ENCODE assay signal across 21 cellular contexts in genomic region chr21:17406202-17406601, GRCh38.
DNase-seq lines count a peak whose midpoint lies in the region; ATAC-seq, FAIRE-seq and TF ChIP-seq lines count a peak whose summit lies in the region.
"Had no signal": no experiment of that assay in that cellular context is flagged by ENCODE, and none has a peak within 500 bp of the region (broad histone marks: within the 10 kb centered on the region; RNA-seq: fewer than 3 reads in every experiment).

No MANE protein-coding gene starts in this region.

- H3K36me3 Mint-ChIP-seq in astrocyte (ENCODE audit: low read depth, unreplicated experiment) (no peaks in the 10 kb centered on the region), immature natural killer cell (no peaks in the 10 kb centered on the region)
- H3K36me3 Mint-ChIP-seq: CD14-positive monocyte had no signal

- H3K79me2 ChIP-seq in astrocyte (ENCODE audit: insufficient read depth, low read length) = no peaks in the 10 kb centered on the region

- H3K27me3 ChIP-seq in astrocyte (ENCODE audit: insufficient read depth, low read length) (no peaks in the 10 kb centered on the region), foreskin keratinocyte (peaks cover 7% of the 10 kb centered on the region)

- no peaks in the 10 kb centered on the region for H4K20me1 ChIP-seq in astrocyte (ENCODE audit: insufficient read depth, low read length)

- H3K9me3 Mint-ChIP-seq in astrocyte (ENCODE audit: unreplicated experiment) (peaks cover 8% of the 10 kb centered on the region), immature natural killer cell (peaks cover 0 to 10% (median 6%) of the 10 kb centered on the region in 6 donors)

- no peak for FAIRE-seq in astrocyte (lab: Jason Lieb, UNC)
- FAIRE-seq: A204.1, GM12878, RCC 7860 had no signal

- no peak overlapping the region for H3K4me3 ChIP-seq in astrocyte (ENCODE audit: insufficient read depth, low read depth, low read length)
- H3K4me3 ChIP-seq: GM12878 had no signal

- H3K27me3 Mint-ChIP-seq in astrocyte (ENCODE audit: low read depth, unreplicated experiment) (no peaks in the 10 kb centered on the region), immature natural killer cell (ENCODE audit: low read depth in 3 of 3) (peaks cover 0 to 2% (median 0%) of the 10 kb centered on the region in 3 donors)
- H3K27me3 Mint-ChIP-seq: B cell had no signal

- no peak overlapping the region for H2AFZ ChIP-seq in astrocyte (ENCODE audit: low read depth, low read length)

- DNase-seq in EH (ENCODE audit: low read depth) = peak; percentile 13
- DNase-seq in M059J (ENCODE audit: low read depth) = peak; percentile 78
- peak; percentile 14 for DNase-seq in astrocyte (ENCODE audit: low read depth)
- DNase-seq in foreskin keratinocyte = peak; percentile 41 to 56
- DNase-seq in activated T-cell treated with anti-CD3 and anti-CD28 coated beads, Interleukin-2, amount 50 U/mL, for 48 hours = no peak
- DNase-seq in immature natural killer cell = no peak
- DNase-seq in GM10266 (ENCODE audit: extremely low spot score) = no peak
- DNase-seq: H7, KBM-7, NCI-H1092 treated with DMSO at 0.1 percent for 48 hours, NCI-H146, NCI-H2029, NCI-H524 treated with DMSO at 0.1 percent for 48 hours, NCI-H82, SHP77 had no signal

- H3K4me3 Mint-ChIP-seq in astrocyte (ENCODE audit: unreplicated experiment) (no peak overlapping the region), immature natural killer cell (no peak overlapping the region)
- H3K4me3 Mint-ChIP-seq: B cell, CD14-positive monocyte had no signal

- H3K4me2 ChIP-seq in astrocyte (ENCODE audit: low read length) = no peak overlapping the region

- H3K4me1 ChIP-seq in astrocyte (ENCODE audit: insufficient read depth, low read length) (no peaks in the 10 kb centered on the region), foreskin keratinocyte (peaks cover 4% of the 10 kb centered on the region)

- H3K9me3 ChIP-seq in astrocyte (ENCODE audit: insufficient read depth, low read depth, low read length) = no peaks in the 10 kb centered on the region

- ATAC-seq in foreskin keratinocyte = peak; percentile 88
- ATAC-seq: GM12878 had no signal

- no peak overlapping the region for H3K9ac ChIP-seq in astrocyte (ENCODE audit: low read length)

- H3K36me3 ChIP-seq in astrocyte (ENCODE audit: insufficient read depth, low read length) = no peaks in the 10 kb centered on the region

- H3K4me1 Mint-ChIP-seq in astrocyte (ENCODE audit: low read depth, unreplicated experiment) (no peaks in the 10 kb centered on the region), immature natural killer cell (no peaks in the 10 kb centered on the region)
- H3K4me1 Mint-ChIP-seq: B cell, CD14-positive monocyte had no signal

- TF ChIP-seq CTCF in astrocyte (IDR thresholded peaks at IDR 0.05; ENCODE audit: insufficient read depth, low read depth, low read length) (no peak), foreskin keratinocyte (conservative IDR thresholded peaks at IDR 0.05) (no peak), GM10266 (IDR thresholded peaks at IDR 0.05; ENCODE audit: control insufficient read depth, insufficient read depth, low read depth, missing control alignments) (no peak)

- H3K27ac Mint-ChIP-seq in astrocyte (ENCODE audit: unreplicated experiment) = no peak overlapping the region
- H3K27ac Mint-ChIP-seq in immature natural killer cell = no peak overlapping the region
- H3K27ac Mint-ChIP-seq: B cell, CD14-positive monocyte had no signal

- H3K27ac ChIP-seq in astrocyte (ENCODE audit: low read depth, low read length) (no peak overlapping the region), foreskin keratinocyte (no peak overlapping the region)
- H3K27ac ChIP-seq: HL-60 had no signal

Comparison
In these comparisons a context has a peak if more than half of its experiments do, and no peak if none do; other contexts are left out.
1. DNase-seq: peak in EH (single experiment), M059J (single experiment), astrocyte (single experiment) and foreskin keratinocyte (2 of 2); none in activated T-cell treated with anti-CD3 and anti-CD28 coated beads, Interleukin-2, amount 50 U/mL, for 48 hours (0 of 2), immature natural killer cell (0 of 3) and GM10266 (single experiment).